Comparison of ENCODE assay signal across 16 cellular contexts in the genomic region with DNA sequence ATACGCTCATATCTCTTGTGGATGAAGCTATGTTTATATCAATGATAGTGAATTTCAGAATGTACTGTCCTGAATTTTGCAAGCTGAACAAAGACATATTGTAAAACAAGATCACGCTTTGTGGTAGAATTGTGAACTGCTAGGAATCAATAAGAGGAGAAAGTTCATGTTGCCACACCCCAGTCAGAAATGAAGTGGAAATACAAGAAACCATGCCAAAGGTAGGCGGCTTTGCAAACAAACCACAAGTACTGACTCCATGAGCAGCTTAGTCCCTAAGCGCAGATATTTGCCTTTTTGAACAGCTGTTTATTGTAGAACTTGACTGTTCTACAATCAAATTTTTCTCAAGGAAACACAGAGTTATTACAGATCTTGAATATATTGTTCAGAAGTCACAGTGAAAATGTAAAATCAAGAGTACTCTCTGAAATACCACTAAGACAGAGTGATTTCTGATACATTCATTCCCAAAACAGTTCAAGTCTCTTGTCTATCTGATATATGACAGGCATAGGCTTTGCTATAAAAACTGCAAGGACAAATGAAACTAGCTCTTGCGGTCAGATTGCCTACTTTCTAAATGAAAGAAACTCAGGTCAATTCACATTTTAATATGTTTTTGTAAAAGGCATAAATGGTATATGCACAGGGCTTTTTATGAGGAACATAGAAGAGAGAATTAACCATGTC.
DNase-seq lines count a peak whose midpoint lies in the region; ATAC-seq and TF ChIP-seq lines count a peak whose summit lies in the region.
"Had no signal": no experiment of that assay in that cellular context is flagged by ENCODE, and none has a peak within 500 bp of the region (broad histone marks: within the 10 kb centered on the region; RNA-seq: fewer than 3 reads in every experiment).

No MANE protein-coding gene starts in this region.

- TF ChIP-seq CTCF in PC-9 (conservative IDR thresholded peaks at IDR 0.05) (no peak), heart left ventricle (IDR thresholded peaks at IDR 0.05) (no peak), prostate gland (IDR thresholded peaks at IDR 0.05) (peak in 2 of 4 experiments; percentile 43 to 47)

- BruUV-seq in PC-9 (replicated peaks; lab: Mats Ljungman, UMichigan) = no TSS peak

- H3K4me1 ChIP-seq in PC-9 (replicated peaks; ENCODE audit: insufficient read depth) (peaks cover 21% of the 10 kb centered on the region), heart left ventricle (peaks cover 0 to 11% (median 0%) of the 10 kb centered on the region in 12 donors), prostate gland (replicated peaks) (no peaks in the 10 kb centered on the region)
- H3K4me1 ChIP-seq: Caco-2 had no signal

- H3K27me3 ChIP-seq in PC-9 (ENCODE audit: insufficient read depth, low read depth) = no peaks in the 10 kb centered on the region
- H3K27me3 ChIP-seq in heart left ventricle = no peaks in the 10 kb centered on the region
- H3K27me3 ChIP-seq in prostate gland (replicated peaks; ENCODE audit: insufficient read depth) = no peaks in the 10 kb centered on the region

- H3K4me3 ChIP-seq in PC-9 (no peak overlapping the region; the same call in 1 of the 2 replicates), heart left ventricle (no peak overlapping the region), prostate gland (no peak overlapping the region)

- peak overlapping the region; percentile 45 for H3K4me2 ChIP-seq in PC-9

- 50 to 57% (median 54%) methylated on average over 5 of the region's 5 CpGs for WGBS in heart left ventricle, 4 donors
- 22% methylated on average over 5 of the region's 5 CpGs for WGBS in prostate gland

- H3K27ac ChIP-seq in PC-9 = no peak overlapping the region
- H3K27ac ChIP-seq in heart left ventricle = peak overlapping the region; percentile 29 to 82 (median 63)
- peak overlapping the region; percentile 13 to 56 for H3K27ac ChIP-seq in prostate gland

- H3K79me2 ChIP-seq in PC-9 (ENCODE audit: low read depth) = no peaks in the 10 kb centered on the region

- no peaks in the 10 kb centered on the region for H4K20me1 ChIP-seq in PC-9 (ENCODE audit: insufficient read depth)

- H3K36me3 ChIP-seq in PC-9 (ENCODE audit: low read depth) (no peaks in the 10 kb centered on the region), heart left ventricle (no peaks in the 10 kb centered on the region), prostate gland (no peaks in the 10 kb centered on the region)

- no peaks in the 10 kb centered on the region for H3K9me2 ChIP-seq in PC-9 (ENCODE audit: insufficient read depth)

- DNase-seq in DMS53 (lab: John Stamatoyannopoulos, UW) (peak; percentile 57), PC-9 (peak; percentile 10 to 76), heart left ventricle (peak in 3 of 5 donors; percentile 27 to 44 (median 32)), prostate gland (ENCODE audit: low spot score) (peak; percentile 63)
- DNase-seq in stimulated activated CD4-positive, alpha-beta T cell treated with anti-CD3 and anti-CD28 coated beads, Interleukin-4, amount 100 ng/mL, for 1 hour = no peak
- DNase-seq in activated CD4-positive, alpha-beta T cell treated with anti-CD3 and anti-CD28 coated beads, Interleukin-2, amount 10 ng/mL, durations not matched to agents 24 days and 14 days = no peak
- DNase-seq: activated gamma-delta T cell; effector memory CD4-positive, alpha-beta T cell; NCI-H2171 treated with DMSO at 0.1 percent for 48 hours; stimulated activated naive CD8-positive, alpha-beta T cell treated with anti-CD3 and anti-CD28 coated beads, Interleukin-15, amount 100 ng/mL, for 72 hours; SW 1271 had no signal

- POLR2A ChIA-PET in PC-9 (lab: Charles Lee; ENCODE audit: unreplicated experiment) = no interaction called here

- no peaks in the 10 kb centered on the region for H3K36me3 Mint-ChIP-seq in activated CD4-positive, alpha-beta T cell treated with anti-CD3 and anti-CD28 coated beads, Interleukin-2, amount 10 ng/mL, durations not matched to agents 24 days and 14 days (ENCODE audit: low read depth)
- H3K36me3 Mint-ChIP-seq: brain had no signal

- no peaks in the 10 kb centered on the region for H3K27me3 Mint-ChIP-seq in activated CD4-positive, alpha-beta T cell treated with anti-CD3 and anti-CD28 coated beads, Interleukin-2, amount 10 ng/mL, durations not matched to agents 24 days and 14 days
- H3K27me3 Mint-ChIP-seq: brain; stimulated activated naive CD8-positive, alpha-beta T cell treated with anti-CD3 and anti-CD28 coated beads, Interleukin-15, amount 100 ng/mL, for 72 hours had no signal

- ATAC-seq in heart left ventricle (peak; percentile 79 to 91 (median 83)), HG03439 (IDR thresholded peaks at IDR 0.05; ENCODE audit: unreplicated experiment) (no peak), HG02763 (IDR thresholded peaks at IDR 0.05; ENCODE audit: unreplicated experiment) (no peak)
- ATAC-seq: stimulated activated naive CD8-positive, alpha-beta T cell treated with anti-CD3 and anti-CD28 coated beads, Interleukin-15, amount 100 ng/mL, for 72 hours had no signal

- H3K9me3 Mint-ChIP-seq in activated CD4-positive, alpha-beta T cell treated with anti-CD3 and anti-CD28 coated beads, Interleukin-2, amount 10 ng/mL, durations not matched to agents 24 days and 14 days = peaks cover 3% of the 10 kb centered on the region
- H3K9me3 Mint-ChIP-seq: stimulated activated naive CD8-positive, alpha-beta T cell treated with anti-CD3 and anti-CD28 coated beads, Interleukin-15, amount 100 ng/mL, for 72 hours had no signal

- no peak overlapping the region for H3K4me3 Mint-ChIP-seq in activated CD4-positive, alpha-beta T cell treated with anti-CD3 and anti-CD28 coated beads, Interleukin-2, amount 10 ng/mL, durations not matched to agents 24 days and 14 days
- H3K4me3 Mint-ChIP-seq: brain; nephron; stimulated activated naive CD8-positive, alpha-beta T cell treated with anti-CD3 and anti-CD28 coated beads, Interleukin-15, amount 100 ng/mL, for 72 hours had no signal

- H3K9me3 ChIP-seq in PC-9 (ENCODE audit: insufficient read depth, low read depth) = no peaks in the 10 kb centered on the region
- peaks cover 0 to 6% (median 0%) of the 10 kb centered on the region in 12 donors for H3K9me3 ChIP-seq in heart left ventricle
- no peaks in the 10 kb centered on the region for H3K9me3 ChIP-seq in prostate gland
- H3K9me3 ChIP-seq: Caco-2 had no signal

- H3F3A ChIP-seq in PC-9 (ENCODE audit: insufficient read depth, low read depth) = no peaks in the 10 kb centered on the region

- H2AFZ ChIP-seq in PC-9 = no peak overlapping the region

- intact Hi-C loops in PC-9 (cut with micrococcal nuclease; ENCODE audit: unreplicated experiment) = loop anchor here (10.0 kb wide), 1 partner anchor 80 kb away; no protein-coding TSS in a partner anchor
- intact Hi-C loops in heart left ventricle (cut with DNase I) = loop anchor here in 2 of 10 donors (10.0 kb wide), 1 partner anchor 120 kb away; the partner anchor contains the start of gene CDH19 (in 2 of the 2)
- intact Hi-C loops in prostate gland (cut with DNase I) = no loop called here
- intact Hi-C loops in activated CD4-positive, alpha-beta T cell treated with anti-CD3 and anti-CD28 coated beads, Interleukin-2, amount 10 ng/mL, durations not matched to agents 24 days and 14 days (cut with micrococcal nuclease) = no loop called here

- no peak overlapping the region for H3K27ac Mint-ChIP-seq in activated CD4-positive, alpha-beta T cell treated with anti-CD3 and anti-CD28 coated beads, Interleukin-2, amount 10 ng/mL, durations not matched to agents 24 days and 14 days
- H3K27ac Mint-ChIP-seq: nephron; stimulated activated naive CD8-positive, alpha-beta T cell treated with anti-CD3 and anti-CD28 coated beads, Interleukin-15, amount 100 ng/mL, for 72 hours had no signal

- TF ChIP-seq POLR2A in heart left ventricle (IDR thresholded peaks at IDR 0.05) = no peak
- TF ChIP-seq POLR2A in prostate gland (IDR thresholded peaks at IDR 0.05) = no peak

- no peaks in the 10 kb centered on the region for H3K4me1 Mint-ChIP-seq in activated CD4-positive, alpha-beta T cell treated with anti-CD3 and anti-CD28 coated beads, Interleukin-2, amount 10 ng/mL, durations not matched to agents 24 days and 14 days
- H3K4me1 Mint-ChIP-seq: brain; nephron; stimulated activated naive CD8-positive, alpha-beta T cell treated with anti-CD3 and anti-CD28 coated beads, Interleukin-15, amount 100 ng/mL, for 72 hours had no signal

- CTCF ChIA-PET in PC-9 (lab: Charles Lee) = no interaction called here

Comparison
In these comparisons a context has a peak if more than half of its experiments do, and no peak if none do; other contexts are left out.
1. DNase-seq: peak in DMS53 (single experiment), PC-9 (2 of 2), heart left ventricle (3 of 5) and prostate gland (single experiment); none in stimulated activated CD4-positive, alpha-beta T cell treated with anti-CD3 and anti-CD28 coated beads, Interleukin-4, amount 100 ng/mL, for 1 hour (single experiment) and activated CD4-positive, alpha-beta T cell treated with anti-CD3 and anti-CD28 coated beads, Interleukin-2, amount 10 ng/mL, durations not matched to agents 24 days and 14 days (single experiment).
2. ATAC-seq: peak in heart left ventricle (4 of 4); none in HG03439 (single experiment) and HG02763 (single experiment).